In genomic region chrX:39195156-39195555, GRCh38 we compare ENCODE assay signal across 13 cellular contexts.
DNase-seq lines count a peak whose midpoint lies in the region; ATAC-seq and TF ChIP-seq lines count a peak whose summit lies in the region.
"Had no signal": no experiment of that assay in that cellular context is flagged by ENCODE, and none has a peak within 500 bp of the region (broad histone marks: within the 10 kb centered on the region; RNA-seq: fewer than 3 reads in every experiment).

No MANE protein-coding gene starts in this region.

- POLR2A ChIA-PET in CD4-positive, alpha-beta memory T cell (lab: Charles Lee; ENCODE audit: partially characterized antibody), result no interaction called here
- POLR2A ChIA-PET in MCF 10A (lab: Yijun Ruan, JAX), result no interaction called here

- H3K9me3 ChIP-seq in CD4-positive, alpha-beta memory T cell (ENCODE audit: control insufficient read depth in 1 of 2, low read length in 2 of 2), result no peaks in the 10 kb centered on the region
- H3K9me3 ChIP-seq in iPS-18a (ENCODE audit: control insufficient read depth, low read depth, low read length), result no peaks in the 10 kb centered on the region

- H4K20me1 ChIP-seq in GM23338 (replicated peaks; ENCODE audit: insufficient read depth), result no peaks in the 10 kb centered on the region

- no peaks in the 10 kb centered on the region for H3K36me3 ChIP-seq in CD4-positive, alpha-beta memory T cell (ENCODE audit: insufficient read depth, low read length)
- H3K36me3 ChIP-seq in GM23338 (ENCODE audit: insufficient read depth) (no peaks in the 10 kb centered on the region), iPS-18a (ENCODE audit: control insufficient read depth, low read depth, low read length) (no peaks in the 10 kb centered on the region)
- H3K36me3 ChIP-seq: heart left ventricle had no signal

- peaks cover 31% of the 10 kb centered on the region for H3K4me1 ChIP-seq in CD4-positive, alpha-beta memory T cell (ENCODE audit: insufficient read depth, low read length)
- H3K4me1 ChIP-seq in GM23338 (ENCODE audit: insufficient read depth) (peaks cover 12% of the 10 kb centered on the region; the same call in 1 of the 2 replicates), iPS-18a (ENCODE audit: control insufficient read depth, low read depth, low read length) (peaks cover 12% of the 10 kb centered on the region)

- no peak for DNase-seq in CD4-positive, alpha-beta memory T cell
- peak; percentile 14 for DNase-seq in GM23338 (ENCODE audit: low spot score)
- DNase-seq in NCI-H510A treated with DMSO at 0.1 percent for 48 hours (lab: John Stamatoyannopoulos, UW), result peak; percentile 13
- DNase-seq in glomerular visceral epithelial cell (ENCODE audit: extremely low spot score), result no peak
- DNase-seq in MCF 10A (ENCODE audit: unreplicated experiment), result no peak
- no peak for DNase-seq in NCI-H345 (lab: John Stamatoyannopoulos, UW)
- no peak for DNase-seq in erythroblast (lab: John Stamatoyannopoulos, UW)
- DNase-seq: heart left ventricle; NCI-H2081; stimulated activated CD4-positive, alpha-beta T cell treated with anti-CD3 and anti-CD28 coated beads, Interleukin-4, amount 100 ng/mL, for 1 hour had no signal

- CTCF ChIA-PET in CD4-positive, alpha-beta memory T cell (lab: Charles Lee; ENCODE audit: partially characterized antibody), result no interaction called here
- CTCF ChIA-PET in MCF 10A (lab: Yijun Ruan, JAX), result no interaction called here

- H3K27ac Mint-ChIP-seq in CD4-positive, alpha-beta memory T cell, result peak overlapping the region in 2 of 7 donors; percentile 26 to 44
- no peak overlapping the region; the same call in 1 of the 2 replicates for H3K27ac Mint-ChIP-seq in GM23338
- no peak overlapping the region for H3K27ac Mint-ChIP-seq in MCF 10A (ENCODE audit: low read depth, unreplicated experiment)

- H3F3A ChIP-seq in GM23338 (replicated peaks; ENCODE audit: low read depth), result no peaks in the 10 kb centered on the region

- peaks cover 19 to 23% (median 19%) of the 10 kb centered on the region in 4 donors for H3K4me1 Mint-ChIP-seq in CD4-positive, alpha-beta memory T cell
- H3K4me1 Mint-ChIP-seq in GM23338 (peaks cover 23% of the 10 kb centered on the region), MCF 10A (ENCODE audit: insufficient read depth, unreplicated experiment) (peaks cover 11% of the 10 kb centered on the region)

- no peaks in the 10 kb centered on the region for H3K36me3 Mint-ChIP-seq in CD4-positive, alpha-beta memory T cell
- H3K36me3 Mint-ChIP-seq in GM23338 (ENCODE audit: low read depth) (no peaks in the 10 kb centered on the region), MCF 10A (ENCODE audit: insufficient read depth, unreplicated experiment) (no peaks in the 10 kb centered on the region)

- peak overlapping the region; percentile 13 to 62 (median 28) for H3K4me3 Mint-ChIP-seq in CD4-positive, alpha-beta memory T cell
- H3K4me3 Mint-ChIP-seq in GM23338 (peak overlapping the region; percentile 38; the same call in 1 of the 3 replicates), MCF 10A (ENCODE audit: unreplicated experiment) (no peak overlapping the region)

- no peaks in the 10 kb centered on the region for H3K9me2 ChIP-seq in GM23338 (ENCODE audit: insufficient read depth)

- H3K9ac ChIP-seq in iPS-18a (ENCODE audit: low read length), result no peak overlapping the region

- peak; percentile 49; the same call in 2 of the 3 replicates for ATAC-seq in GM23338
- ATAC-seq: heart left ventricle had no signal

- no peak overlapping the region for H2AFZ ChIP-seq in GM23338

- H3K4me2 ChIP-seq in GM23338, result peak overlapping the region; percentile 51

- H3K9me3 Mint-ChIP-seq in CD4-positive, alpha-beta memory T cell, result no peaks in the 10 kb centered on the region
- no peaks in the 10 kb centered on the region for H3K9me3 Mint-ChIP-seq in GM23338
- peaks cover 3% of the 10 kb centered on the region for H3K9me3 Mint-ChIP-seq in MCF 10A (ENCODE audit: unreplicated experiment)

- intact Hi-C loops in CD4-positive, alpha-beta memory T cell (cut with micrococcal nuclease), result no loop called here
- intact Hi-C loops in MCF 10A (cut with micrococcal nuclease), result no loop called here

- H3K27ac ChIP-seq in CD4-positive, alpha-beta memory T cell (ENCODE audit: low read depth, low read length), result no peak overlapping the region
- no peak overlapping the region for H3K27ac ChIP-seq in GM23338 (ENCODE audit: low read depth)
- no peak overlapping the region for H3K27ac ChIP-seq in iPS-18a (ENCODE audit: low read length)
- H3K27ac ChIP-seq: C4-2B, heart left ventricle, RWPE1 had no signal

- no peak for TF ChIP-seq CTCF in GM23338 (conservative IDR thresholded peaks at IDR 0.05; ENCODE audit: low read depth in 2 of 2)
- no peak for TF ChIP-seq CTCF in MCF 10A (IDR thresholded peaks at IDR 0.05; ENCODE audit: unreplicated experiment)

- BruUV-seq in MCF 10A (replicated peaks; lab: Mats Ljungman, UMichigan), result no TSS peak

- H3K27me3 ChIP-seq in CD4-positive, alpha-beta memory T cell (ENCODE audit: insufficient read depth, low read length), result no peaks in the 10 kb centered on the region
- H3K27me3 ChIP-seq in GM23338 (ENCODE audit: insufficient read depth) (no peaks in the 10 kb centered on the region), iPS-18a (ENCODE audit: control insufficient read depth, insufficient read depth, low read length) (no peaks in the 10 kb centered on the region)

- H3K4me3 ChIP-seq in CD4-positive, alpha-beta memory T cell (ENCODE audit: low read length in 2 of 2), result no peak overlapping the region
- H3K4me3 ChIP-seq in GM23338, result peak overlapping the region; percentile 32; the same call in 1 of the 2 replicates
- H3K4me3 ChIP-seq in iPS-18a (ENCODE audit: low read length), result peak overlapping the region; percentile 29
- H3K4me3 ChIP-seq: heart left ventricle had no signal

- no peak for TF ChIP-seq POLR2A in erythroblast (IDR thresholded peaks at IDR 0.05; ENCODE audit: low read length)

- H3K27me3 Mint-ChIP-seq in CD4-positive, alpha-beta memory T cell, result no peaks in the 10 kb centered on the region
- H3K27me3 Mint-ChIP-seq in GM23338 (ENCODE audit: insufficient read depth, low read depth, poor library complexity) (peaks cover 1% of the 10 kb centered on the region), MCF 10A (ENCODE audit: insufficient read depth, unreplicated experiment) (peaks cover 77% of the 10 kb centered on the region)

- H3K79me2 ChIP-seq in GM23338 (replicated peaks; ENCODE audit: insufficient read depth), result no peaks in the 10 kb centered on the region

TF ChIP-seq in GM23338, 12 proteins besides CTCF, POLR2A, EP300 and RAD21 (continues in another document):
- TF ChIP-seq ZNF462 (CRISPR knock-in tag; IDR thresholded peaks at IDR 0.05), result no peak
- TF ChIP-seq NANOG (IDR thresholded peaks at IDR 0.05; ENCODE audit: borderline replicate concordance), result no peak
- no peak for TF ChIP-seq CREB1 (CRISPR knock-in tag; IDR thresholded peaks at IDR 0.05; ENCODE audit: low read depth)

Comparison
In these comparisons a context has a peak if more than half of its experiments do, and no peak if none do; other contexts are left out.
1. DNase-seq: peak in GM23338 (single experiment) and NCI-H510A treated with DMSO at 0.1 percent for 48 hours (single experiment); none in CD4-positive, alpha-beta memory T cell (0 of 5), glomerular visceral epithelial cell (single experiment), MCF 10A (single experiment), NCI-H345 (single experiment) and erythroblast (0 of 2).
2. H3K4me3 ChIP-seq: peak in GM23338 (single experiment) and iPS-18a (single experiment); none in CD4-positive, alpha-beta memory T cell (0 of 2).